ENCODE assay signal across 1 cellular context in genomic region chr7:117652943-117653700, GRCh38.
A peak's percentile ranks its signal among the peaks of the same experiment; 100 is the strongest.
TF ChIP-seq lines count a peak whose summit lies in the region.

No MANE protein-coding gene starts in this region.

TF ChIP-seq in H1, 55 proteins besides CTCF, POLR2A, EP300 and RAD21:
- TF ChIP-seq, protein P1, sequence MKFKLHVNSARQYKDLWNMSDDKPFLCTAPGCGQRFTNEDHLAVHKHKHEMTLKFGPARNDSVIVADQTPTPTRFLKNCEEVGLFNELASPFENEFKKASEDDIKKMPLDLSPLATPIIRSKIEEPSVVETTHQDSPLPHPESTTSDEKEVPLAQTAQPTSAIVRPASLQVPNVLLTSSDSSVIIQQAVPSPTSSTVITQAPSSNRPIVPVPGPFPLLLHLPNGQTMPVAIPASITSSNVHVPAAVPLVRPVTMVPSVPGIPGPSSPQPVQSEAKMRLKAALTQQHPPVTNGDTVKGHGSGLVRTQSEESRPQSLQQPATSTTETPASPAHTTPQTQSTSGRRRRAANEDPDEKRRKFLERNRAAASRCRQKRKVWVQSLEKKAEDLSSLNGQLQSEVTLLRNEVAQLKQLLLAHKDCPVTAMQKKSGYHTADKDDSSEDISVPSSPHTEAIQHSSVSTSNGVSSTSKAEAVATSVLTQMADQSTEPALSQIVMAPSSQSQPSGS (IDR thresholded peaks at IDR 0.05; ENCODE audit: low read length), result peak; percentile 47; the same call in 1 of the 2 replicates
- peak; percentile 44 for TF ChIP-seq NANOG (IDR thresholded peaks at IDR 0.05; ENCODE audit: insufficient read depth, low read depth, low read length, poor library complexity, severe bottlenecking)
- TF ChIP-seq YY1 (IDR thresholded peaks at IDR 0.05; ENCODE audit: low read depth, low read length), result peak; percentile 44; the same call in 1 of the 2 replicates
- TF ChIP-seq SUZ12 (IDR thresholded peaks at IDR 0.05; ENCODE audit: low read length), result no peak
- peak; percentile 55 for TF ChIP-seq CHD7 (IDR thresholded peaks at IDR 0.05; ENCODE audit: insufficient replicate concordance, low read length)
- TF ChIP-seq KDM4A (IDR thresholded peaks at IDR 0.05; ENCODE audit: low read depth, low read length, severe bottlenecking), result no peak
- TF ChIP-seq, protein P2, sequence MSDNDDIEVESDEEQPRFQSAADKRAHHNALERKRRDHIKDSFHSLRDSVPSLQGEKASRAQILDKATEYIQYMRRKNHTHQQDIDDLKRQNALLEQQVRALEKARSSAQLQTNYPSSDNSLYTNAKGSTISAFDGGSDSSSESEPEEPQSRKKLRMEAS (IDR thresholded peaks at IDR 0.05), result 0 out of 2 replicates have a peak, but pooled peaks have one; percentile 9
